ENCODE assay signal across 1 cellular context in genomic region chr2:36965196-36965595, GRCh38.
TF ChIP-seq lines count a peak whose summit lies in the region.

No MANE protein-coding gene starts in this region.

TF ChIP-seq in K562, 482 proteins besides CTCF, POLR2A, EP300 and RAD21 (continued from another document):
- TF ChIP-seq ZNF592 (IDR thresholded peaks at IDR 0.05) (peak; percentile 16; the same call in 1 of the 2 replicates), ZNF197 (CRISPR knock-in tag; IDR thresholded peaks at IDR 0.05; ENCODE audit: low read depth) (peak; percentile 43; the same call in 1 of the 2 replicates), MNT (conservative IDR thresholded peaks at IDR 0.05) (peak in 1 of 2 experiments; percentile 9; a peak in 1 of 4 replicates), HDAC3 (IDR thresholded peaks at IDR 0.05; ENCODE audit: borderline replicate concordance, partially characterized antibody) (peak; percentile 14), ATF7 (IDR thresholded peaks at IDR 0.05) (0 out of 2 replicates have a peak, but pooled peaks have one; percentile 14), NCOA6 (IDR thresholded peaks at IDR 0.05) (0 out of 2 replicates have a peak, but pooled peaks have one; percentile 18), KDM5B (IDR thresholded peaks at IDR 0.05; ENCODE audit: insufficient replicate concordance, low read depth, low read length) (no peak), HNRNPH1 (optimal IDR thresholded peaks at IDR 0.05; ENCODE audit: low read depth, low read length) (no peak), TCF3 (CRISPR knock-in tag; IDR thresholded peaks at IDR 0.05) (no peak), BDP1 (IDR thresholded peaks at IDR 0.05; ENCODE audit: insufficient read depth, insufficient read length) (no peak), CEBPG (CRISPR knock-in tag; IDR thresholded peaks at IDR 0.05) (no peak; the same call in 1 of the 2 replicates), CEBPG (tag; conservative IDR thresholded peaks at IDR 0.05 in 1 of 2, IDR thresholded peaks at IDR 0.05 in 1 of 2) (peak in 1 of 2 experiments; percentile 48; a peak in 1 of 4 replicates), FOXJ2 (tag; IDR thresholded peaks at IDR 0.05) (no peak)
